8 cellular contexts compared by ENCODE assay signal in the genomic region with DNA sequence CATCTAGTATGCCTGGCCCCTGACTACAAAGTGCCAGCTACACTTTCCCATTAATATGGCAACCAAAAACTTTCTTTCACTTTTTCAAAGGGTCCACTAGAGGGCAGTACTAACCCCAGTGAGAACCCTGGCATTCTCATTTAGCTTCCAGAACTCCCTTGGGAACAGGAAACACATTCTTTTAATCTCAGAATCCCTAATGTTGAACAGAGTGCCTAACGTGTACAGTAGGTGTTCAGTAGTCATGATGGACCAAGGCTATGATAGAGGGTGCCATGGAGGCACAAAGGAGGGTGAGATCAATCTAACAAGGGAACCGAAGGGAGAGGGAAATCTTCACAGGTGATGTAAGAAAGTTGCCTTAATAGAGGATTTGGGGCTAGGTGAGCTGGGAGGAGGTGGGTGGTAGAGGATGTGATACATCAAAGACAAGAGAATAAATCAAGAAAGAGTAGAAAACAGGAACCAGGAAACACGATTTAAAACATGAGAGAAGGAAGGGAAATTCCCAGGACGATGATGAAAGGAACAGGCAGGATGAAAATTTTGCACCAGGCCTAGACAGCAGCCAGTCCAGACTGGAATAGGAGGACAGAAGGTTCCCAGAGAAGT. TPM values are rescaled to one million over a fixed set of nuclear protein-coding genes. Genes with fewer than 3 reads are reported as not detected.
DNase-seq lines count a peak whose midpoint lies in the region; ATAC-seq and TF ChIP-seq lines count a peak whose summit lies in the region.

No MANE protein-coding gene starts in this region.

- 39% methylated on average over 4 of the region's 4 CpGs for WGBS in prostate gland

- no peak for TF ChIP-seq POLR2A in prostate gland (IDR thresholded peaks at IDR 0.05)

- H3K36me3 ChIP-seq in prostate gland, result no peaks in the 10 kb centered on the region

- H3K27me3 ChIP-seq in foreskin keratinocyte (no peaks in the 10 kb centered on the region), prostate gland (replicated peaks; ENCODE audit: insufficient read depth) (no peaks in the 10 kb centered on the region)

- ATAC-seq in foreskin keratinocyte (peak; percentile 80), HG02798 (IDR thresholded peaks at IDR 0.05; ENCODE audit: poor library complexity, unreplicated experiment) (no peak), GM21423 (IDR thresholded peaks at IDR 0.05; ENCODE audit: unreplicated experiment) (no peak)

- H3K4me1 ChIP-seq in foreskin keratinocyte, result peaks cover 8% of the 10 kb centered on the region
- H3K4me1 ChIP-seq in prostate gland (replicated peaks), result no peaks in the 10 kb centered on the region

- H3K4me3 ChIP-seq in prostate gland, result no peak overlapping the region

- H3K9me3 ChIP-seq in prostate gland, result no peaks in the 10 kb centered on the region

- intact Hi-C loops in prostate gland (cut with DNase I), result no loop called here

- TF ChIP-seq CTCF in AG09319 (IDR thresholded peaks at IDR 0.05; ENCODE audit: low read depth, low read length) (peak; percentile 65), GM12872 (IDR thresholded peaks at IDR 0.05; ENCODE audit: insufficient read depth, low read depth, low read length) (peak; percentile 74), VCaP (conservative IDR thresholded peaks at IDR 0.05) (peak; percentile 85), foreskin keratinocyte (conservative IDR thresholded peaks at IDR 0.05) (peak; percentile 84), prostate gland (IDR thresholded peaks at IDR 0.05) (peak in 3 of 4 experiments; percentile 53 to 57 (median 54))

- DNase-seq in AG09319 (ENCODE audit: extremely low read depth, low read depth) (peak; percentile 32), NCI-H1694 treated with DMSO at 0.1 percent for 48 hours (lab: John Stamatoyannopoulos, UW) (peak; percentile 73), foreskin keratinocyte (peak; percentile 59 to 65), prostate gland (ENCODE audit: low spot score) (no peak)

- H3K27ac ChIP-seq in VCaP (0 out of 2 replicates have a peak overlapping the region, but pooled peaks have one; percentile 13), foreskin keratinocyte (peak overlapping the region; percentile 63), prostate gland (no peak overlapping the region)

RNA-seq across cellular contexts. Expression of gene NSL1, which starts 41.5 kb away (rescaled TPM):
- total RNA-seq in foreskin keratinocyte, result 30.3 and 31.1 TPM in 2 replicates
- 15.1 and 18.4 TPM in 2 replicates for polyA plus RNA-seq in foreskin keratinocyte
- total RNA-seq in prostate gland, result 10 to 100 TPM; 31.6 to 42.6 TPM

RNA-seq across cellular contexts. Expression of gene TATDN3, which starts 41.7 kb away (rescaled TPM):
- 8.7 and 9.4 TPM in 2 replicates for total RNA-seq in foreskin keratinocyte
- 8.3 and 8.9 TPM in 2 replicates for polyA plus RNA-seq in foreskin keratinocyte
- total RNA-seq in prostate gland, result 10 to 100 TPM in 1 of 2 donors, 1 to 10 TPM in 1; 9.0 to 10.2 TPM

RNA-seq across cellular contexts. Expression of gene BATF3, which starts 50.4 kb away (rescaled TPM):
- 0.35 and 0.37 TPM in 2 replicates for total RNA-seq in foreskin keratinocyte
- 0.38 and 0.53 TPM in 2 replicates for polyA plus RNA-seq in foreskin keratinocyte
- 1 to 10 TPM in 1 of 2 donors, not detected in 1; 4.0 TPM for total RNA-seq in prostate gland

Comparison
In these comparisons a context has a peak if more than half of its experiments do, and no peak if none do; other contexts are left out.
1. H3K27ac ChIP-seq: peak in VCaP (single experiment) and foreskin keratinocyte (single experiment); none in prostate gland (0 of 2).
2. Peak in every context shown above with its lines, with median percentiles within 50 percentile points of each other: CTCF ChIP-seq.